27 cellular contexts compared by ENCODE assay signal in the genomic region with DNA sequence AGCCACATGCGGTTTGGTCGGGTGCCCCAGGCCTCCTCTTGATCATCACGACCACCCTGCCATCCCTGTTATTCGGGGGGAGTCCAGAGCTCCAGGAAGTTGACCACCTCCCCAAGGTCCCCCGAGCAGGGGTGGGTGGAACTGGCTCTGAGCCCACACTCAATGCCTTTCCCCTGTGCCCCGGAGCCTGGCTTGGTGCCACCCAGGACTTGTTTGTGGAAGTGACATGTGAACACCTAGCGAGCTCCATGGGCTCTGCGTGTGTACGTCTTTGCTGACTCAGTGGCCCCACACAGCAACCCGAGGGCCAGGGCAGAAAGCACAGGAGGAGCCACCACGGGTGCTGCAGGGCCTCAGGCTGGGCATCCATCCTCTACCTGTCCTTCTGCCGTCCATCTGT.
"Had no signal": no experiment of that assay in that cellular context is flagged by ENCODE, and none has a peak within 500 bp of the region (broad histone marks: within the 10 kb centered on the region; RNA-seq: fewer than 3 reads in every experiment).

No MANE protein-coding gene starts in this region.

- H3K4me1 ChIP-seq: gastrocnemius medialis had no signal

- H3K27ac Mint-ChIP-seq: nephron progenitor cell, type B pancreatic cell had no signal

- H3K27me3 ChIP-seq: gastrocnemius medialis, hepatocyte, left lung, pancreas, testis, tibial artery had no signal

- ATAC-seq: esophagus mucosa; gastrocnemius medialis; left cardiac atrium; left lung; naive thymus-derived CD8-positive, alpha-beta T cell; sciatic nerve; stimulated activated naive CD8-positive, alpha-beta T cell treated with anti-CD3 and anti-CD28 coated beads, Interleukin-15, Interleukin-2, amounts not matched to agents 100 U/mL and 50 U/mL, for 24 hours had no signal

- H3K4me2 ChIP-seq: hepatocyte, smooth muscle cell had no signal

- H3K4me3 ChIP-seq: gastrocnemius medialis, hepatocyte, left lung, pancreas, smooth muscle cell, testis, tibial artery had no signal

- H3K36me3 Mint-ChIP-seq: type B pancreatic cell had no signal

- H3K36me3 ChIP-seq: gastrocnemius medialis had no signal

- H3K27ac ChIP-seq: epithelial cell of prostate, gastrocnemius medialis, hepatocyte, left lung, testis, tibial artery had no signal

- H3K9me3 Mint-ChIP-seq: naive thymus-derived CD8-positive, alpha-beta T cell; type B pancreatic cell had no signal

- H3K4me3 Mint-ChIP-seq: nephron progenitor cell, type B pancreatic cell had no signal

- DNase-seq: cerebellar nuclear complex; cortex of kidney; foreskin fibroblast; gastrocnemius medialis; head of caudate nucleus; left cardiac atrium; mesendoderm; midbrain; naive thymus-derived CD8-positive, alpha-beta T cell; nephron progenitor cell; occipital lobe; retina; stimulated activated CD4-positive, alpha-beta T cell treated with anti-CD3 and anti-CD28 coated beads, Interleukin-12 subunit alpha, Interleukin-12 subunit beta, amount 100 ng/mL, for 4 hours; stimulated activated CD4-positive, alpha-beta T cell treated with anti-CD3 and anti-CD28 coated beads, Interleukin-1b, Interleukin-23, amount 100 ng/mL, for 48 hours; stimulated activated CD4-positive, alpha-beta T cell treated with anti-CD3 and anti-CD28 coated beads, Interleukin-4, amount 100 ng/mL, for 1 hour; stimulated activated CD8-positive, alpha-beta memory T cell treated with anti-CD3 and anti-CD28 coated beads, Interleukin-4, amount 100 ng/mL, for 48 hours; stimulated activated naive CD8-positive, alpha-beta T cell treated with anti-CD3 and anti-CD28 coated beads, Interleukin-15, Interleukin-2, amounts not matched to agents 100 U/mL and 50 U/mL, for 24 hours; testis; tibial artery had no signal

- H3K9me3 ChIP-seq: gastrocnemius medialis, left lung, pancreas, testis, tibial artery had no signal

- H2AFZ ChIP-seq: hepatocyte had no signal
